11 cellular contexts compared by ENCODE assay signal in genomic region chr12:42468853-42469252, GRCh38.
A peak's percentile ranks its signal among the peaks of the same experiment; 100 is the strongest.
DNase-seq lines count a peak whose midpoint lies in the region; ATAC-seq, FAIRE-seq and TF ChIP-seq lines count a peak whose summit lies in the region.
"Had no signal": no experiment of that assay in that cellular context is flagged by ENCODE, and none has a peak within 500 bp of the region (broad histone marks: within the 10 kb centered on the region; RNA-seq: fewer than 3 reads in every experiment).

No MANE protein-coding gene starts in this region.

- H3K27ac ChIP-seq in astrocyte (ENCODE audit: low read depth, low read length): peak overlapping the region; percentile 5
- H3K27ac ChIP-seq in CD4-positive, alpha-beta T cell (ENCODE audit: low read depth, low read length): no peak overlapping the region
- H3K27ac ChIP-seq in adrenal gland: no peak overlapping the region
- H3K27ac ChIP-seq: body of pancreas, suprapubic skin had no signal

- no peak for TF ChIP-seq POLR2A in adrenal gland (IDR thresholded peaks at IDR 0.05)

- WGBS in adrenal gland, 4 donors: 58 to 78% (median 65%) methylated on average over 4 of the region's 4 CpGs

- H3K4me1 ChIP-seq in astrocyte (ENCODE audit: insufficient read depth, low read length) (peaks cover 12% of the 10 kb centered on the region), adrenal gland (replicated peaks in 1 of 2) (no peaks in the 10 kb centered on the region)

- H3K27me3 ChIP-seq in astrocyte (ENCODE audit: insufficient read depth, low read length) (no peaks in the 10 kb centered on the region), adrenal gland (no peaks in the 10 kb centered on the region)
- no peaks in the 10 kb centered on the region for H3K27me3 ChIP-seq in CD4-positive, alpha-beta T cell (ENCODE audit: control insufficient read depth, insufficient read depth, low read length)
- H3K27me3 ChIP-seq: body of pancreas, suprapubic skin had no signal

- peaks cover 19% of the 10 kb centered on the region for H3K4me1 Mint-ChIP-seq in activated naive CD4-positive, alpha-beta T cell treated with anti-CD3 and anti-CD28 coated beads for 36 hours (ENCODE audit: low read depth)
- peaks cover 41% of the 10 kb centered on the region for H3K4me1 Mint-ChIP-seq in astrocyte (ENCODE audit: low read depth, unreplicated experiment)
- H3K4me1 Mint-ChIP-seq in stimulated activated naive CD8-positive, alpha-beta T cell treated with anti-CD3 and anti-CD28 coated beads, Interleukin-15, amount 100 ng/mL, for 72 hours: peaks cover 20% of the 10 kb centered on the region
- peaks cover 21% of the 10 kb centered on the region for H3K4me1 Mint-ChIP-seq in CD4-positive, alpha-beta T cell (ENCODE audit: low read depth)

- H3K4me2 ChIP-seq in astrocyte (ENCODE audit: low read length): no peak overlapping the region

- no peak for DNase-seq in activated naive CD4-positive, alpha-beta T cell treated with anti-CD3 and anti-CD28 coated beads for 36 hours
- DNase-seq in activated naive CD4-positive, alpha-beta T cell treated with anti-CD3 and anti-CD28 coated beads, Interleukin-2, amount 50 U/mL, for 16 hours: no peak
- DNase-seq in astrocyte (ENCODE audit: low read depth): no peak
- no peak for DNase-seq in stimulated activated naive CD8-positive, alpha-beta T cell treated with anti-CD3 and anti-CD28 coated beads, Interleukin-15, amount 100 ng/mL, for 72 hours
- no peak for DNase-seq in CD4-positive, alpha-beta T cell
- DNase-seq in adrenal gland: no peak
- DNase-seq in NCI-H1694 (lab: John Stamatoyannopoulos, UW): no peak
- DNase-seq: body of pancreas, NCI-H1436 treated with DMSO at 0.1 percent for 48 hours had no signal

- POLR2A ChIA-PET in CD4-positive, alpha-beta T cell (lab: Charles Lee): no interaction called here

- H4K20me1 ChIP-seq in astrocyte (ENCODE audit: insufficient read depth, low read length): peaks cover 51% of the 10 kb centered on the region

- H3K9me3 ChIP-seq in astrocyte (ENCODE audit: insufficient read depth, low read depth, low read length): no peaks in the 10 kb centered on the region
- H3K9me3 ChIP-seq in CD4-positive, alpha-beta T cell (ENCODE audit: control insufficient read depth, low read length): no peaks in the 10 kb centered on the region
- no peaks in the 10 kb centered on the region for H3K9me3 ChIP-seq in adrenal gland (replicated peaks in 1 of 3)
- H3K9me3 ChIP-seq: body of pancreas, suprapubic skin had no signal

- H3K9ac ChIP-seq in astrocyte (ENCODE audit: low read length): no peak overlapping the region

- no peaks in the 10 kb centered on the region for H3K36me3 Mint-ChIP-seq in activated naive CD4-positive, alpha-beta T cell treated with anti-CD3 and anti-CD28 coated beads for 36 hours (ENCODE audit: low read depth)
- H3K36me3 Mint-ChIP-seq in astrocyte (ENCODE audit: low read depth, unreplicated experiment): peaks cover 34% of the 10 kb centered on the region
- no peaks in the 10 kb centered on the region for H3K36me3 Mint-ChIP-seq in CD4-positive, alpha-beta T cell (ENCODE audit: low read depth)

- peaks cover 21% of the 10 kb centered on the region for H3K27me3 Mint-ChIP-seq in activated naive CD4-positive, alpha-beta T cell treated with anti-CD3 and anti-CD28 coated beads for 36 hours (ENCODE audit: low read depth)
- no peaks in the 10 kb centered on the region for H3K27me3 Mint-ChIP-seq in astrocyte (ENCODE audit: low read depth, unreplicated experiment)
- peaks cover 57% of the 10 kb centered on the region for H3K27me3 Mint-ChIP-seq in stimulated activated naive CD8-positive, alpha-beta T cell treated with anti-CD3 and anti-CD28 coated beads, Interleukin-15, amount 100 ng/mL, for 72 hours
- H3K27me3 Mint-ChIP-seq in CD4-positive, alpha-beta T cell: peaks cover 60% of the 10 kb centered on the region

- intact Hi-C loops in activated naive CD4-positive, alpha-beta T cell treated with anti-CD3 and anti-CD28 coated beads for 36 hours (cut with micrococcal nuclease): no loop called here
- intact Hi-C loops in CD4-positive, alpha-beta T cell (cut with DNase I, micrococcal nuclease): no loop called here
- intact Hi-C loops in adrenal gland (cut with DNase I): no loop called here

- H3K79me2 ChIP-seq in astrocyte (ENCODE audit: insufficient read depth, low read length): peaks cover 48% of the 10 kb centered on the region

- FAIRE-seq in astrocyte (lab: Jason Lieb, UNC): no peak

- H3K27ac Mint-ChIP-seq in activated naive CD4-positive, alpha-beta T cell treated with anti-CD3 and anti-CD28 coated beads for 36 hours: no peak overlapping the region
- no peak overlapping the region for H3K27ac Mint-ChIP-seq in astrocyte (ENCODE audit: unreplicated experiment)
- no peak overlapping the region for H3K27ac Mint-ChIP-seq in stimulated activated naive CD8-positive, alpha-beta T cell treated with anti-CD3 and anti-CD28 coated beads, Interleukin-15, amount 100 ng/mL, for 72 hours
- H3K27ac Mint-ChIP-seq in CD4-positive, alpha-beta T cell: no peak overlapping the region

- ATAC-seq in HG03045 (IDR thresholded peaks at IDR 0.05; ENCODE audit: unreplicated experiment): peak; percentile 1
- ATAC-seq in stimulated activated naive CD8-positive, alpha-beta T cell treated with anti-CD3 and anti-CD28 coated beads, Interleukin-15, amount 100 ng/mL, for 72 hours: peak; percentile 11
- ATAC-seq in CD4-positive, alpha-beta T cell (ENCODE audit: poor library complexity): no peak
- ATAC-seq: body of pancreas had no signal

- peak overlapping the region; percentile 12 for H3K4me3 Mint-ChIP-seq in activated naive CD4-positive, alpha-beta T cell treated with anti-CD3 and anti-CD28 coated beads for 36 hours
- no peak overlapping the region for H3K4me3 Mint-ChIP-seq in astrocyte (ENCODE audit: unreplicated experiment)
- H3K4me3 Mint-ChIP-seq in stimulated activated naive CD8-positive, alpha-beta T cell treated with anti-CD3 and anti-CD28 coated beads, Interleukin-15, amount 100 ng/mL, for 72 hours: peak overlapping the region; percentile 22 to 78
- H3K4me3 Mint-ChIP-seq in CD4-positive, alpha-beta T cell: no peak overlapping the region

- CTCF ChIA-PET in activated naive CD4-positive, alpha-beta T cell treated with anti-CD3 and anti-CD28 coated beads for 36 hours (lab: Charles Lee): interaction anchor here (1.0 to 1.4 kb wide), 2 partner anchors 14 to 100 kb away, joined by 3 to 4 read pairs; no protein-coding TSS in a partner anchor
- CTCF ChIA-PET in CD4-positive, alpha-beta T cell (lab: Charles Lee): no interaction called here

- H3K36me3 ChIP-seq in astrocyte (ENCODE audit: insufficient read depth, low read length): peaks cover 62% of the 10 kb centered on the region
- no peaks in the 10 kb centered on the region for H3K36me3 ChIP-seq in adrenal gland (replicated peaks in 1 of 2)

- no peak for TF ChIP-seq CTCF in astrocyte (IDR thresholded peaks at IDR 0.05; ENCODE audit: insufficient read depth, low read depth, low read length)
- no peak for TF ChIP-seq CTCF in CD4-positive, alpha-beta T cell (IDR thresholded peaks at IDR 0.05)
- no peak for TF ChIP-seq CTCF in adrenal gland (IDR thresholded peaks at IDR 0.05)

- no peak overlapping the region for H2AFZ ChIP-seq in astrocyte (ENCODE audit: low read depth, low read length)

- H3K9me3 Mint-ChIP-seq in activated naive CD4-positive, alpha-beta T cell treated with anti-CD3 and anti-CD28 coated beads for 36 hours: no peaks in the 10 kb centered on the region
- H3K9me3 Mint-ChIP-seq in astrocyte (ENCODE audit: unreplicated experiment): no peaks in the 10 kb centered on the region
- H3K9me3 Mint-ChIP-seq in stimulated activated naive CD8-positive, alpha-beta T cell treated with anti-CD3 and anti-CD28 coated beads, Interleukin-15, amount 100 ng/mL, for 72 hours: no peaks in the 10 kb centered on the region
- no peaks in the 10 kb centered on the region for H3K9me3 Mint-ChIP-seq in CD4-positive, alpha-beta T cell

- H3K4me3 ChIP-seq in astrocyte (ENCODE audit: insufficient read depth, low read depth, low read length): no peak overlapping the region
- no peak overlapping the region for H3K4me3 ChIP-seq in adrenal gland
- H3K4me3 ChIP-seq: body of pancreas, suprapubic skin had no signal

Comparison
In these comparisons a context has a peak if more than half of its experiments do, and no peak if none do; other contexts are left out.
1. H3K4me3 Mint-ChIP-seq: peak in activated naive CD4-positive, alpha-beta T cell treated with anti-CD3 and anti-CD28 coated beads for 36 hours (single experiment) and stimulated activated naive CD8-positive, alpha-beta T cell treated with anti-CD3 and anti-CD28 coated beads, Interleukin-15, amount 100 ng/mL, for 72 hours (2 of 2); none in astrocyte (single experiment) and CD4-positive, alpha-beta T cell (single experiment).